In the genomic region with DNA sequence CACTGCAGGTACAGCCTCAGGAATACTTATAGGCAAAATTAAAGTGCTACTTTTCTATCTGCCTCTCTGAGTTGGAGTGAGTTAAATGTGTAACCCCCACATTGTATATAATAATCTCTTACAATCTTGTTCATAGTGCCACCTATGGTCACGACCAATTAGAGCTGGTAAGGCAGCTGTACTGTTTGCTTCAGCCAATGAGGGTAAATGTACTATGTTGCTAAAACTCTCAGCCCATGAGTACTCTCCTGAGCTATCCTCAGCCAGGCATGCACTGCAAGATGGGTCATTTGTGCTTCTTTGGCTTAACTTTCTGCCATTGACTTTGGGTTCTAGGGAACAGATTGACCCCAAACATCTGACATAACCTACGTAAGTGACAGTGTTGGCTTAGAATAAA, we compare ENCODE assay signal across 1 cellular context.
A peak's percentile ranks its signal among the peaks of the same experiment; 100 is the strongest.
TF ChIP-seq lines count a peak whose summit lies in the region.

No MANE protein-coding gene starts in this region.

TF ChIP-seq in GM12878, 131 proteins besides CTCF, POLR2A, EP300 and RAD21:
- TF ChIP-seq FOS (IDR thresholded peaks at IDR 0.05; ENCODE audit: borderline replicate concordance, extremely low read depth, insufficient read length) (peak; percentile 26), POLR2AphosphoS2 (IDR thresholded peaks at IDR 0.05; ENCODE audit: low read depth, low read length) (no peak), RCOR1 (conservative IDR thresholded peaks at IDR 0.05; ENCODE audit: low read depth, low read length) (no peak), SP1 (IDR thresholded peaks at IDR 0.05; ENCODE audit: low read depth, low read length) (peak; percentile 68), CREM (IDR thresholded peaks at IDR 0.05; ENCODE audit: low read depth) (no peak), BCL11A (IDR thresholded peaks at IDR 0.05; ENCODE audit: low read depth, low read length) (no peak), ZSCAN29 (IDR thresholded peaks at IDR 0.05) (no peak), MYB (IDR thresholded peaks at IDR 0.05; ENCODE audit: borderline replicate concordance, low read depth, low read length) (no peak), EZH2 (IDR thresholded peaks at IDR 0.05; ENCODE audit: borderline replicate concordance, control insufficient read depth, low read depth, low read length) (no peak), MTA3 (IDR thresholded peaks at IDR 0.05; ENCODE audit: borderline replicate concordance, low read length) (no peak)
- TF ChIP-seq, protein P1, sequence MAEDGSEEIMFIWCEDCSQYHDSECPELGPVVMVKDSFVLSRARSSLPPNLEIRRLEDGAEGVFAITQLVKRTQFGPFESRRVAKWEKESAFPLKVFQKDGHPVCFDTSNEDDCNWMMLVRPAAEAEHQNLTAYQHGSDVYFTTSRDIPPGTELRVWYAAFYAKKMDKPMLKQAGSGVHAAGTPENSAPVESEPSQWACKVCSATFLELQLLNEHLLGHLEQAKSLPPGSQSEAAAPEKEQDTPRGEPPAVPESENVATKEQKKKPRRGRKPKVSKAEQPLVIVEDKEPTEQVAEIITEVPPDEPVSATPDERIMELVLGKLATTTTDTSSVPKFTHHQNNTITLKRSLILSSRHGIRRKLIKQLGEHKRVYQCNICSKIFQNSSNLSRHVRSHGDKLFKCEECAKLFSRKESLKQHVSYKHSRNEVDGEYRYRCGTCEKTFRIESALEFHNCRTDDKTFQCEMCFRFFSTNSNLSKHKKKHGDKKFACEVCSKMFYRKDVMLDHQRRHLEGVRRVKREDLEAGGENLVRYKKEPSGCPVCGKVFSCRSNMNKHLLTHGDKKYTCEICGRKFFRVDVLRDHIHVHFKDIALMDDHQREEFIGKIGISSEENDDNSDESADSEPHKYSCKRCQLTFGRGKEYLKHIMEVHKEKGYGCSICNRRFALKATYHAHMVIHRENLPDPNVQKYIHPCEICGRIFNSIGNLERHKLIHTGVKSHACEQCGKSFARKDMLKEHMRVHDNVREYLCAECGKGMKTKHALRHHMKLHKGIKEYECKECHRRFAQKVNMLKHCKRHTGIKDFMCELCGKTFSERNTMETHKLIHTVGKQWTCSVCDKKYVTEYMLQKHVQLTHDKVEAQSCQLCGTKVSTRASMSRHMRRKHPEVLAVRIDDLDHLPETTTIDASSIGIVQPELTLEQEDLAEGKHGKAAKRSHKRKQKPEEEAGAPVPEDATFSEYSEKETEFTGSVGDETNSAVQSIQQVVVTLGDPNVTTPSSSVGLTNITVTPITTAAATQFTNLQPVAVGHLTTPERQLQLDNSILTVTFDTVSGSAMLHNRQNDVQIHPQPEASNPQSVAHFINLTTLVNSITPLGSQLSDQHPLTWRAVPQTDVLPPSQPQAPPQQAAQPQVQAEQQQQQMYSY (CRISPR knock-in tag; IDR thresholded peaks at IDR 0.05), result no peak
